ENCODE assay signal across 21 cellular contexts in the genomic region with DNA sequence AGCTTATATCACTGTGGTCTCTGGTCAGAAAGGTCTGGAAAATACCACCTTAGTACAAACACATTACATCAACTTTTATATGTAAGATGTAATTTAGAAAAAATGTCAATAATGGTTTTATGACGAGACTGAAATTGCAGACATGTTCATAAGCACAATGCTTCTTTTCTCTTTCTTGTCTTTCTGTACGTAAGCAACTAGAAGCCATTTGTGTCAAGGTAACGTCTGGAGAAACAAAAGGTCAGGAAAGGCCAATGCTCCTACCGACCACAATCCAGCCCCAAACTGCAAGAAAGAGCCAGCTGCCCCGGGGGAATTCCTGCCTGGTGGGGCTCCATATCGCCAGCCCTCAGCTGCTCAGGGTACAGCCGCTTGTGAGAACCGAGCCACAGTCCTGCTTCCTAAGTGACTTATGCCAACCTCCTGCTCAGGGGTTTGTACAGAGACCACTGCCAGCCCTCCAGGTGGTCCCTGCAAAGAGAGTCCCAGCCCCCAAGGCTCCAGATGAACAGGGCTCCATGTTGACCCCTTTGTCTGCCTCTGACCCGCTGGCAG.
"Had no signal": no experiment of that assay in that cellular context is flagged by ENCODE, and none has a peak within 500 bp of the region (broad histone marks: within the 10 kb centered on the region; RNA-seq: fewer than 3 reads in every experiment).

No MANE protein-coding gene starts in this region.

- H3K4me3 ChIP-seq: body of pancreas, coronary artery, left lung, tibial nerve had no signal

- DNase-seq: activated CD4-positive, alpha-beta T cell treated with anti-CD3 and anti-CD28 coated beads for 1 hour; activated naive CD4-positive, alpha-beta T cell; activated naive CD8-positive, alpha-beta T cell treated with anti-CD3 and anti-CD28 coated beads for 36 hours; amniotic stem cell; body of pancreas; foreskin melanocyte; hypothalamus; kidney; left lung; occipital lobe; retina; stimulated activated CD4-positive, alpha-beta T cell treated with anti-CD3 and anti-CD28 coated beads, Interleukin-2, amount 100 ng/mL, for 24 hours; stimulated activated naive CD8-positive, alpha-beta T cell treated with anti-CD3 and anti-CD28 coated beads, Interleukin-15, Interleukin-2, amounts not matched to agents 100 U/mL and 50 U/mL, for 24 hours; T-helper 17 cell had no signal

- H3K27me3 ChIP-seq: body of pancreas, left lung, tibial nerve had no signal

- H3K27ac Mint-ChIP-seq: activated naive CD8-positive, alpha-beta T cell treated with anti-CD3 and anti-CD28 coated beads for 36 hours; activated T-helper 17 cell treated with anti-CD3 and anti-CD28 coated beads, Interleukin-2, amount 50 U/mL, for 72 hours; memory B cell; natural killer cell treated with Interleukin-12 subunit alpha and Interleukin-12 subunit beta and Interleukin-15 and Interleukin-18, amount 100 ng/mL, for 72 hours had no signal

- H3K27ac ChIP-seq: body of pancreas, coronary artery, left lung, tibial nerve, VCaP had no signal

- H3K4me3 Mint-ChIP-seq: activated naive CD8-positive, alpha-beta T cell treated with anti-CD3 and anti-CD28 coated beads for 36 hours; activated T-helper 17 cell treated with anti-CD3 and anti-CD28 coated beads, Interleukin-2, amount 50 U/mL, for 72 hours; central memory CD8-positive, alpha-beta T cell; memory B cell; natural killer cell treated with Interleukin-12 subunit alpha and Interleukin-12 subunit beta and Interleukin-15 and Interleukin-18, amount 100 ng/mL, for 72 hours; T-helper 17 cell had no signal

- H3K4me1 Mint-ChIP-seq: activated T-helper 17 cell treated with anti-CD3 and anti-CD28 coated beads, Interleukin-2, amount 50 U/mL, for 72 hours had no signal

- H3K9me3 ChIP-seq: body of pancreas, left lung, tibial nerve had no signal

- ATAC-seq: activated T-helper 17 cell treated with anti-CD3 and anti-CD28 coated beads, Interleukin-2, amount 50 U/mL, for 72 hours; body of pancreas; left lung; natural killer cell treated with Interleukin-12 subunit alpha and Interleukin-12 subunit beta and Interleukin-15 and Interleukin-18, amount 100 ng/mL, for 72 hours; stimulated activated naive CD8-positive, alpha-beta T cell treated with anti-CD3 and anti-CD28 coated beads, Interleukin-15, Interleukin-2, amounts not matched to agents 100 U/mL and 50 U/mL, for 24 hours; T-helper 17 cell had no signal

- H3K27me3 Mint-ChIP-seq: activated naive CD8-positive, alpha-beta T cell treated with anti-CD3 and anti-CD28 coated beads for 36 hours; activated T-helper 17 cell treated with anti-CD3 and anti-CD28 coated beads, Interleukin-2, amount 50 U/mL, for 72 hours; central memory CD8-positive, alpha-beta T cell; memory B cell; natural killer cell treated with Interleukin-12 subunit alpha and Interleukin-12 subunit beta and Interleukin-15 and Interleukin-18, amount 100 ng/mL, for 72 hours; T-helper 17 cell had no signal

- H3K36me3 Mint-ChIP-seq: activated naive CD8-positive, alpha-beta T cell treated with anti-CD3 and anti-CD28 coated beads for 36 hours; natural killer cell treated with Interleukin-12 subunit alpha and Interleukin-12 subunit beta and Interleukin-15 and Interleukin-18, amount 100 ng/mL, for 72 hours had no signal

- H3K9me3 Mint-ChIP-seq: activated naive CD8-positive, alpha-beta T cell treated with anti-CD3 and anti-CD28 coated beads for 36 hours; activated T-helper 17 cell treated with anti-CD3 and anti-CD28 coated beads, Interleukin-2, amount 50 U/mL, for 72 hours; central memory CD8-positive, alpha-beta T cell; memory B cell; natural killer cell treated with Interleukin-12 subunit alpha and Interleukin-12 subunit beta and Interleukin-15 and Interleukin-18, amount 100 ng/mL, for 72 hours had no signal
